Comparison of ENCODE assay signal across 14 cellular contexts in the genomic region with DNA sequence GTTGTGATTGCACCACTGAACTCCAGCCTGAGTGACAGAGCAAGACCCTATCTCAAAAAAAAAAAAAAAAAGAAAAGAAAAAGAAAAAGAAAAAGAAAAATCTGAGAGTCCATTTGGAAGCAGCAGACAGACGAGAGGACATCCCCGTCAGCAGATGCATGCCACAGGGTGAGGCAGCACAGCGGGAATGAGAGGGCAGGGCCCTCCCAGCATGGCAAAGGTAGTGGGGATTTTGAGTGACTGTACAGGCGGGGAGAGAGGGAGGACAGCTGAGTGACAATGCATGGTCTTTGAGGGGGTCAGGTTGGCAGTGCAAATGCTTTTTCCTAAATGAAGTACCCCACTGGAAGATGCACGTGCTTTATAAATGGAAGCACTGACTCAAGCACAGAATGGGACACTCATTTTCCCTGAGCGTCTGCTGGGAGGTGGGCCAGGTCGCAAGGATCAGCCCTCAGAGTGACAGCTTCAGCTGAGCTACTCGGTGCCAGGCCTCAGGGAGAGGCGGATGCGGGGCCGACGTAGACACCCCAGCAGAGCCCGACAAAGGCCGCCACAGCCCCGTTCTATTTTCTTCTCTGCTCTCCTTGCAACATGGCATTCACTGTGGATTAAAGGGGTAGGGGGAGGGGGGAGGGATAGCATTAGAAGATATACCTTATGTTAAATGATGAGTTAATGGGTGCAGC.
"Had no signal": no experiment of that assay in that cellular context is flagged by ENCODE, and none has a peak within 500 bp of the region (broad histone marks: within the 10 kb centered on the region; RNA-seq: fewer than 3 reads in every experiment).

No MANE protein-coding gene starts in this region.

- H3K4me1 Mint-ChIP-seq: activated B cell treated with CpG ODN at 0.5 μM for 24 hours, memory B cell had no signal

- H3K9me3 Mint-ChIP-seq: memory B cell; natural killer cell treated with Interleukin-12 subunit alpha and Interleukin-12 subunit beta and Interleukin-15 and Interleukin-18, amount 100 ng/mL, for 72 hours; T-helper 1 cell treated with Interleukin-12 subunit alpha and Interleukin-12 subunit beta and Interleukin-4 antibody, amounts not matched to agents 30 μg/mL and 1 μg/mL, for 36 hours had no signal

- H3K36me3 ChIP-seq: esophagus muscularis mucosa, ovary, suprapubic skin, upper lobe of left lung had no signal

- H3K4me3 ChIP-seq: esophagus muscularis mucosa, ovary, suprapubic skin, upper lobe of left lung had no signal

- H3K27ac ChIP-seq: esophagus muscularis mucosa, ovary, upper lobe of left lung had no signal

- H3K9me3 ChIP-seq: esophagus muscularis mucosa, ovary, suprapubic skin, upper lobe of left lung had no signal

- H3K27ac Mint-ChIP-seq: activated B cell treated with CpG ODN at 0.5 μM for 24 hours; activated naive CD8-positive, alpha-beta T cell; memory B cell; natural killer cell treated with Interleukin-12 subunit alpha and Interleukin-12 subunit beta and Interleukin-15 and Interleukin-18, amount 100 ng/mL, for 72 hours; T-helper 1 cell treated with Interleukin-12 subunit alpha and Interleukin-12 subunit beta and Interleukin-4 antibody, amounts not matched to agents 30 μg/mL and 1 μg/mL, for 36 hours had no signal

- ATAC-seq: natural killer cell treated with Interleukin-12 subunit alpha and Interleukin-12 subunit beta and Interleukin-15 and Interleukin-18, amount 100 ng/mL, for 72 hours had no signal

- H3K4me3 Mint-ChIP-seq: activated B cell treated with CpG ODN at 0.5 μM for 24 hours; activated naive CD8-positive, alpha-beta T cell; memory B cell; natural killer cell treated with Interleukin-12 subunit alpha and Interleukin-12 subunit beta and Interleukin-15 and Interleukin-18, amount 100 ng/mL, for 72 hours; T-helper 1 cell treated with Interleukin-12 subunit alpha and Interleukin-12 subunit beta and Interleukin-4 antibody, amounts not matched to agents 30 μg/mL and 1 μg/mL, for 36 hours had no signal

- H3K27me3 ChIP-seq: esophagus muscularis mucosa, ovary, upper lobe of left lung had no signal

- H3K27me3 Mint-ChIP-seq: activated B cell treated with CpG ODN at 0.5 μM for 24 hours; activated naive CD8-positive, alpha-beta T cell had no signal

- H3K36me3 Mint-ChIP-seq: memory B cell; natural killer cell treated with Interleukin-12 subunit alpha and Interleukin-12 subunit beta and Interleukin-15 and Interleukin-18, amount 100 ng/mL, for 72 hours had no signal

- DNase-seq: activated B cell treated with CpG ODN at 0.5 μM for 24 hours; activated CD4-positive, alpha-beta T cell treated with anti-CD3 and anti-CD28 coated beads, Interleukin-2, amount 50 U/mL, for 4 hours; activated T-cell treated with anti-CD3 and anti-CD28 coated beads, Interleukin-2, amount 50 U/mL, for 1 hour; ovary; right cardiac atrium; stimulated activated CD4-positive, alpha-beta T cell treated with anti-CD3 and anti-CD28 coated beads, Interleukin-2, amount 100 ng/mL, for 24 hours; stimulated activated naive CD4-positive, alpha-beta T cell had no signal
